In genomic region chr10:17003666-17004065, GRCh38 we compare ENCODE assay signal across 11 cellular contexts.
DNase-seq lines count a peak whose midpoint lies in the region; ATAC-seq and TF ChIP-seq lines count a peak whose summit lies in the region.
"Had no signal": no experiment of that assay in that cellular context is flagged by ENCODE, and none has a peak within 500 bp of the region (broad histone marks: within the 10 kb centered on the region; RNA-seq: fewer than 3 reads in every experiment).

No MANE protein-coding gene starts in this region.

- POLR2A ChIA-PET in naive thymus-derived CD8-positive, alpha-beta T cell (lab: Charles Lee) = no interaction called here

- no peak for TF ChIP-seq POLR2A in transverse colon (IDR thresholded peaks at IDR 0.05)

- H3K27ac ChIP-seq in heart right ventricle = peak overlapping the region in 8 of 10 donors; percentile 39 to 81 (median 72)
- H3K27ac ChIP-seq in transverse colon = peak overlapping the region; percentile 52 to 79 (median 73)
- H3K27ac ChIP-seq: SJSA1 had no signal

- H3K4me1 Mint-ChIP-seq in naive thymus-derived CD8-positive, alpha-beta T cell = peaks cover 24 to 78% (median 73%) of the 10 kb centered on the region in 4 donors

- in situ Hi-C loops in astrocyte of the spinal cord (cut with HindIII; ENCODE audit: low sequenced_read_pairs) = no loop called here
- in situ Hi-C loops in transverse colon (cut with MboI; ENCODE audit: low pct_ligation_motif_present in 1 of 4, low pct_unique_long_range_greater_than_20kb in 1 of 4, low sequenced_read_pairs in 3 of 4) = no loop called here

- H3K36me3 Mint-ChIP-seq in naive thymus-derived CD8-positive, alpha-beta T cell = no peaks in the 10 kb centered on the region

- peak overlapping the region in 7 of 10 donors; percentile 2 to 49 (median 27) for H3K4me3 Mint-ChIP-seq in naive thymus-derived CD8-positive, alpha-beta T cell

- H3K4me1 ChIP-seq in heart right ventricle = peaks cover 8 to 58% (median 28%) of the 10 kb centered on the region in 9 donors
- H3K4me1 ChIP-seq in transverse colon = peaks cover 0 to 35% (median 8%) of the 10 kb centered on the region in 4 donors

- no peak for TF ChIP-seq CTCF in heart right ventricle (IDR thresholded peaks at IDR 0.05)
- TF ChIP-seq CTCF in astrocyte of the spinal cord (IDR thresholded peaks at IDR 0.05; ENCODE audit: low read depth, low read length) = no peak
- TF ChIP-seq CTCF in transverse colon (IDR thresholded peaks at IDR 0.05) = no peak

- ATAC-seq in heart right ventricle (no peak), Right ventricle myocardium inferior (no peak), HG03280 (IDR thresholded peaks at IDR 0.05; ENCODE audit: unreplicated experiment) (no peak), HG03045 (IDR thresholded peaks at IDR 0.05; ENCODE audit: unreplicated experiment) (no peak)
- ATAC-seq in naive thymus-derived CD8-positive, alpha-beta T cell = no peak

- peak overlapping the region; percentile 25 to 95 (median 86) for H3K27ac Mint-ChIP-seq in naive thymus-derived CD8-positive, alpha-beta T cell

- 79 to 87% methylated on average over 5 of the region's 5 CpGs for WGBS in heart right ventricle, 2 donors
- 87 to 100% methylated on average over 3 to 5 of the region's 5 CpGs for WGBS in transverse colon (ENCODE audit: low coverage in 1 of 2), 2 donors

- H3K9me3 Mint-ChIP-seq in naive thymus-derived CD8-positive, alpha-beta T cell = peaks cover 0 to 8% (median 0%) of the 10 kb centered on the region in 9 donors

- no peaks in the 10 kb centered on the region for H3K27me3 Mint-ChIP-seq in naive thymus-derived CD8-positive, alpha-beta T cell

- intact Hi-C loops in heart right ventricle (cut with DNase I) (loop anchor here in 2 of 10 donors (5.0 to 10.0 kb wide), 3 partner anchors 111 to 1766 kb away; partner anchors contain the start of gene VIM (in 1 of the 2)), Right ventricle myocardium inferior (cut with DNase I) (no loop called here), transverse colon (cut with DNase I; ENCODE audit: low total_unique reads) (no loop called here)

- H3K36me3 ChIP-seq in heart right ventricle (no peaks in the 10 kb centered on the region), transverse colon (no peaks in the 10 kb centered on the region)
- H3K36me3 ChIP-seq: adrenal gland, SJSA1 had no signal

- H3K4me3 ChIP-seq in heart right ventricle (no peak overlapping the region), astrocyte of the spinal cord (ENCODE audit: low read depth, low read length) (no peak overlapping the region), transverse colon (no peak overlapping the region)
- H3K4me3 ChIP-seq: adrenal gland, SJSA1, testis had no signal

- DNase-seq in heart right ventricle (no peak), Right ventricle myocardium inferior (ENCODE audit: missing footprints) (no peak), astrocyte of the spinal cord (ENCODE audit: low read depth, low spot score) (peak; percentile 58), transverse colon (no peak)
- DNase-seq in naive thymus-derived CD8-positive, alpha-beta T cell = no peak
- no peak for DNase-seq in stimulated activated CD4-positive, alpha-beta T cell treated with anti-CD3 and anti-CD28 coated beads, Interleukin-4, amount 100 ng/mL, for 4 hours
- DNase-seq: testis had no signal

- TF ChIP-seq EP300 in transverse colon (IDR thresholded peaks at IDR 0.05; ENCODE audit: low read depth) = no peak

- peaks cover 0 to 15% (median 0%) of the 10 kb centered on the region in 11 donors for H3K9me3 ChIP-seq in heart right ventricle
- H3K9me3 ChIP-seq in transverse colon = no peaks in the 10 kb centered on the region
- H3K9me3 ChIP-seq: adrenal gland, SJSA1, testis had no signal

- H3K27me3 ChIP-seq in heart right ventricle (no peaks in the 10 kb centered on the region), transverse colon (no peaks in the 10 kb centered on the region)
- H3K27me3 ChIP-seq: adrenal gland, SJSA1, testis had no signal
